Comparison of ENCODE assay signal across 32 cellular contexts in genomic region chr10:17157024-17157423, GRCh38.
"Had no signal": no experiment of that assay in that cellular context is flagged by ENCODE, and none has a peak within 500 bp of the region (broad histone marks: within the 10 kb centered on the region; RNA-seq: fewer than 3 reads in every experiment).

No MANE protein-coding gene starts in this region.

- H3K9me3 Mint-ChIP-seq: naive thymus-derived CD4-positive, alpha-beta T cell; natural killer cell; nephron; neural progenitor cell; stimulated activated memory B cell treated with anti-CD40 and anti-IgM and Interleukin-4, amounts not matched to agents 10 μg/mL and 1 μg/mL and 100 μg/mL, for 72 hours; stimulated activated naive CD8-positive, alpha-beta T cell treated with anti-CD3 and anti-CD28 coated beads, Interleukin-15, amount 100 ng/mL, for 72 hours had no signal

- H3K4me1 Mint-ChIP-seq: naive thymus-derived CD4-positive, alpha-beta T cell; natural killer cell; stimulated activated memory B cell treated with anti-CD40 and anti-IgM and Interleukin-4, amounts not matched to agents 10 μg/mL and 1 μg/mL and 100 μg/mL, for 72 hours had no signal

- H2AFZ ChIP-seq: neural progenitor cell, parathyroid adenoma had no signal

- H3K36me3 Mint-ChIP-seq: natural killer cell had no signal

- H3K27ac Mint-ChIP-seq: naive thymus-derived CD4-positive, alpha-beta T cell; natural killer cell; nephron; neural progenitor cell; progenitor cell of endocrine pancreas; stimulated activated memory B cell treated with anti-CD40 and anti-IgM and Interleukin-4, amounts not matched to agents 10 μg/mL and 1 μg/mL and 100 μg/mL, for 72 hours had no signal

- H3K27me3 ChIP-seq: neural progenitor cell, ovary, right lobe of liver, spleen, suprapubic skin, thyroid gland, upper lobe of left lung, vagina had no signal

- ATAC-seq: naive thymus-derived CD4-positive, alpha-beta T cell; natural killer cell; psoas muscle; right cardiac atrium; right lobe of liver; stimulated activated memory B cell treated with anti-CD40 and anti-IgM and Interleukin-4, amounts not matched to agents 10 μg/mL and 1 μg/mL and 100 μg/mL, for 72 hours; stimulated activated naive CD8-positive, alpha-beta T cell treated with anti-CD3 and anti-CD28 coated beads, Interleukin-15, amount 100 ng/mL, for 72 hours; stimulated activated naive CD8-positive, alpha-beta T cell treated with anti-CD3 and anti-CD28 coated beads, Interleukin-15, Interleukin-2, amounts not matched to agents 100 U/mL and 50 U/mL, for 24 hours had no signal

- H3K4me1 ChIP-seq: neural progenitor cell, parathyroid adenoma, psoas muscle, right lobe of liver, spleen, suprapubic skin, upper lobe of left lung, vagina had no signal

- H3K4me3 ChIP-seq: neural progenitor cell, ovary, psoas muscle, right lobe of liver, skin epidermis, smooth muscle cell, spleen, suprapubic skin, thoracic aorta, thyroid gland, upper lobe of left lung, vagina had no signal

- H3K79me2 ChIP-seq: parathyroid adenoma had no signal

- H3K4me3 Mint-ChIP-seq: naive thymus-derived CD4-positive, alpha-beta T cell; natural killer cell; nephron; neural progenitor cell; stimulated activated memory B cell treated with anti-CD40 and anti-IgM and Interleukin-4, amounts not matched to agents 10 μg/mL and 1 μg/mL and 100 μg/mL, for 72 hours; stimulated activated naive CD8-positive, alpha-beta T cell treated with anti-CD3 and anti-CD28 coated beads, Interleukin-15, amount 100 ng/mL, for 72 hours had no signal

- H3K36me3 ChIP-seq: neural progenitor cell, ovary, right lobe of liver, thoracic aorta, thyroid gland, upper lobe of left lung, vagina had no signal

- H3K9me3 ChIP-seq: ovary, psoas muscle, right lobe of liver, spleen, suprapubic skin, thoracic aorta, thyroid gland, upper lobe of left lung, vagina had no signal

- H3K9ac ChIP-seq: neural progenitor cell, parathyroid adenoma had no signal

- H3K4me2 ChIP-seq: neural progenitor cell, smooth muscle cell had no signal

- H3K27me3 Mint-ChIP-seq: naive thymus-derived CD4-positive, alpha-beta T cell; progenitor cell of endocrine pancreas; stimulated activated memory B cell treated with anti-CD40 and anti-IgM and Interleukin-4, amounts not matched to agents 10 μg/mL and 1 μg/mL and 100 μg/mL, for 72 hours; stimulated activated naive CD8-positive, alpha-beta T cell treated with anti-CD3 and anti-CD28 coated beads, Interleukin-15, amount 100 ng/mL, for 72 hours had no signal

- FAIRE-seq: urothelium cell line had no signal

- DNase-seq: naive thymus-derived CD4-positive, alpha-beta T cell; natural killer cell; occipital lobe; ovary; posterior cingulate gyrus; psoas muscle; right cardiac atrium; right lobe of liver; spleen; stimulated activated CD4-positive, alpha-beta T cell treated with anti-CD3 and anti-CD28 coated beads, Interleukin-12 subunit alpha, Interleukin-12 subunit beta, amount 100 ng/mL, for 4 hours; stimulated activated CD4-positive, alpha-beta T cell treated with anti-CD3 and anti-CD28 coated beads, Interleukin-1b, Interleukin-23, amount 100 ng/mL, for 48 hours; stimulated activated CD4-positive, alpha-beta T cell treated with anti-CD3 and anti-CD28 coated beads, Interleukin-4, amount 100 ng/mL, for 1 hour; stimulated activated CD4-positive, alpha-beta T cell treated with anti-CD3 and anti-CD28 coated beads, Interleukin-4, amount 100 ng/mL, for 4 hours; stimulated activated CD8-positive, alpha-beta memory T cell treated with anti-CD3 and anti-CD28 coated beads, Interleukin-4, amount 100 ng/mL, for 48 hours; stimulated activated naive CD4-positive, alpha-beta T cell; stimulated activated naive CD8-positive, alpha-beta T cell treated with anti-CD3 and anti-CD28 coated beads, Interleukin-15, amount 100 ng/mL, for 72 hours; stimulated activated naive CD8-positive, alpha-beta T cell treated with anti-CD3 and anti-CD28 coated beads, Interleukin-15, Interleukin-2, amounts not matched to agents 100 U/mL and 50 U/mL, for 24 hours; substantia nigra; thyroid gland; trophoblast cell; upper lobe of left lung had no signal

- H3K27ac ChIP-seq: neural progenitor cell, ovary, parathyroid adenoma, psoas muscle, right lobe of liver, skin epidermis, suprapubic skin, thyroid gland, upper lobe of left lung, vagina had no signal
